17 cellular contexts compared by ENCODE assay signal in the genomic region with DNA sequence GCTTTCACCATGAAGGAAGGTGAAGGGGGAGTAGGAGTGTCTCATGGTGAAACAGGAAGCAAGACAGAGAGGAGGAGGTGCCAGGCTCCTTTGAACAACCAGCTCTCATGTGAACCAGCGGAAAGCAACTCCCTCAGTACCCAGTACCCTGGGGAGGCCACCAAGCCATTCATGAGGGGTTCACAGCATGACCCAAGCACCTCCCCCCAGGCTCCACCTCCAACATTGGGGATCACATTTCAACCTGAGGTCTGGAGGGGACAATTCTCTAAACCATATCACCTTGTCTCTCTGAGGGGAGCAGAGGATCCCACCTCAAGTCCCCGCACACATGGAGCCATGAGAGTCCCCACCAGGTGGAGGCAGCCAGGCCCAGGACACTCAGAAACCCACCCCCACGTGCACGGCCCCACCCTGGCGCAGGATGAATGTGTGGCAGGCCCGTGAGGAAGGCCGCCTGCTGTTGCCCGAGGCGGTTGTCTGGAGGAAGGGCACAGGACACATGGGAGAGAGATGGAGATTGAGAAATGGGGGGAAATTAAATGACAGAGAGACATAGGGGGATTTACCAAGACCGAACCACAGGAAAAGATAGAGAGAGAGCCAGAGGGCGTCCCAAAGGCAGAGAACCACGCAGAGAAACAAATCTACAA.
DNase-seq lines count a peak whose midpoint lies in the region; ATAC-seq and TF ChIP-seq lines count a peak whose summit lies in the region.
"Had no signal": no experiment of that assay in that cellular context is flagged by ENCODE, and none has a peak within 500 bp of the region (broad histone marks: within the 10 kb centered on the region; RNA-seq: fewer than 3 reads in every experiment).

No MANE protein-coding gene starts in this region.

- H3K27me3 ChIP-seq in SK-N-SH (ENCODE audit: insufficient read depth): no peaks in the 10 kb centered on the region
- H3K27me3 ChIP-seq in DND-41 (ENCODE audit: insufficient read depth, low read length, poor library complexity): peaks cover 14% of the 10 kb centered on the region
- no peaks in the 10 kb centered on the region for H3K27me3 ChIP-seq in iPS-18a (ENCODE audit: control insufficient read depth, insufficient read depth, low read length)

- 43% methylated on average over 10 of the region's 12 CpGs for WGBS in SK-N-SH (ENCODE audit: low lambda C conversion rate)

- H3K4me3 ChIP-seq in SK-N-SH (ENCODE audit: low read depth in 2 of 2, low read length in 1 of 2): no peak overlapping the region
- H3K4me3 ChIP-seq in DND-41 (ENCODE audit: low read depth in 1 of 2, low read length in 2 of 2): no peak overlapping the region
- H3K4me3 ChIP-seq in iPS-18a (ENCODE audit: low read length): peak overlapping the region; percentile 8
- H3K4me3 ChIP-seq: breast epithelium, psoas muscle had no signal

- no peak overlapping the region; a peak in 1 of 4 replicates for H3K27ac ChIP-seq in SK-N-SH (ENCODE audit: low read depth in 2 of 2, low read length in 1 of 2)
- H3K27ac ChIP-seq in DND-41 (ENCODE audit: low read length): no peak overlapping the region
- H3K27ac ChIP-seq in iPS-18a (ENCODE audit: low read length): no peak overlapping the region
- H3K27ac ChIP-seq: breast epithelium, HL-60, psoas muscle had no signal

- H4K20me1 ChIP-seq in SK-N-SH (ENCODE audit: insufficient read depth) (no peaks in the 10 kb centered on the region), DND-41 (ENCODE audit: insufficient read depth, low read length) (no peaks in the 10 kb centered on the region)

- no peak for TF ChIP-seq RAD21 in SK-N-SH (IDR thresholded peaks at IDR 0.05; ENCODE audit: low read length)

- no peaks in the 10 kb centered on the region for H3K79me2 ChIP-seq in SK-N-SH (ENCODE audit: insufficient read depth)
- no peaks in the 10 kb centered on the region for H3K79me2 ChIP-seq in DND-41 (ENCODE audit: insufficient read depth, low read length)

- TF ChIP-seq CTCF in SK-N-SH (IDR thresholded peaks at IDR 0.05) (no peak), DND-41 (IDR thresholded peaks at IDR 0.05; ENCODE audit: borderline replicate concordance, extremely low read depth, low read length, poor library complexity, severe bottlenecking) (no peak)

- CTCF ChIA-PET in SK-N-SH (lab: Yijun Ruan, JAX): no interaction called here

- no peak overlapping the region for H3K9ac ChIP-seq in SK-N-SH
- no peak overlapping the region for H3K9ac ChIP-seq in DND-41 (ENCODE audit: low read depth, low read length)
- H3K9ac ChIP-seq in iPS-18a (ENCODE audit: low read length): no peak overlapping the region

- no peaks in the 10 kb centered on the region for H3K9me2 ChIP-seq in SK-N-SH

- ATAC-seq in SK-N-SH treated with all-trans-retinoic acid at 6 μM for 48 hours: no peak
- peak; percentile 69; the same call in 2 of the 3 replicates for ATAC-seq in DND-41 (ENCODE audit: insufficient read depth, low read depth)
- ATAC-seq in GM21528 (IDR thresholded peaks at IDR 0.05; ENCODE audit: low FRiP score, unreplicated experiment): no peak
- no peak for ATAC-seq in GM18502 (IDR thresholded peaks at IDR 0.05; ENCODE audit: poor library complexity, unreplicated experiment)
- ATAC-seq: psoas muscle had no signal

- H2AFZ ChIP-seq in SK-N-SH (ENCODE audit: low read depth) (no peak overlapping the region), DND-41 (ENCODE audit: low read depth, low read length) (no peak overlapping the region)

- no peaks in the 10 kb centered on the region for H3F3A ChIP-seq in SK-N-SH (replicated peaks; ENCODE audit: insufficient read depth)

- DNase-seq in SK-N-SH (peak; percentile 50), DND-41 (peak; percentile 21), NCI-H69 (lab: John Stamatoyannopoulos, UW) (peak; percentile 77), SKM-1 (lab: John Stamatoyannopoulos, UW; ENCODE audit: unreplicated experiment) (no peak)
- DNase-seq: activated gamma-delta T cell; effector CD4-positive, alpha-beta T cell; EL; hypothalamus; naive B cell; NCI-H1930; psoas muscle had no signal

- H3K36me3 ChIP-seq in SK-N-SH (replicated peaks in 1 of 2; ENCODE audit: control insufficient read depth in 1 of 2, insufficient read depth in 2 of 2, low read length in 1 of 2) (no peaks in the 10 kb centered on the region), DND-41 (ENCODE audit: insufficient read depth, low read length) (no peaks in the 10 kb centered on the region), iPS-18a (ENCODE audit: control insufficient read depth, low read depth, low read length) (no peaks in the 10 kb centered on the region)
- H3K36me3 ChIP-seq: breast epithelium had no signal

- no peak for TF ChIP-seq EP300 in SK-N-SH (IDR thresholded peaks at IDR 0.05; ENCODE audit: borderline replicate concordance in 1 of 2, low read depth in 1 of 2, low read length in 1 of 2)

- H3K9me3 ChIP-seq in SK-N-SH: no peaks in the 10 kb centered on the region
- H3K9me3 ChIP-seq in DND-41 (ENCODE audit: insufficient read depth, low read length, severe bottlenecking): no peaks in the 10 kb centered on the region
- H3K9me3 ChIP-seq in iPS-18a (ENCODE audit: control insufficient read depth, low read depth, low read length): no peaks in the 10 kb centered on the region
- H3K9me3 ChIP-seq: breast epithelium, psoas muscle had no signal

- H3K4me2 ChIP-seq in SK-N-SH (no peak overlapping the region), DND-41 (ENCODE audit: insufficient read depth, low read length) (no peak overlapping the region)

- POLR2A ChIA-PET in SK-N-SH (lab: Yijun Ruan, JAX): no interaction called here

- H3K4me1 ChIP-seq in SK-N-SH (ENCODE audit: control insufficient read depth in 1 of 2, insufficient read depth in 2 of 2, low read depth in 1 of 2, low read length in 1 of 2) (peaks cover 0 to 6% of the 10 kb centered on the region in 2 experiments; a peak in 1 of 4 replicates), DND-41 (ENCODE audit: insufficient read depth, low read length) (no peaks in the 10 kb centered on the region), iPS-18a (ENCODE audit: control insufficient read depth, low read depth, low read length) (peaks cover 17% of the 10 kb centered on the region)
- H3K4me1 ChIP-seq: breast epithelium, psoas muscle had no signal

TF ChIP-seq in SK-N-SH, 30 proteins besides CTCF, POLR2A, EP300 and RAD21 (continues in another document):
- TF ChIP-seq NRF1 (IDR thresholded peaks at IDR 0.05; ENCODE audit: low read depth, low read length): no peak
- no peak for TF ChIP-seq TCF12 (IDR thresholded peaks at IDR 0.05)
- TF ChIP-seq, protein P1, sequence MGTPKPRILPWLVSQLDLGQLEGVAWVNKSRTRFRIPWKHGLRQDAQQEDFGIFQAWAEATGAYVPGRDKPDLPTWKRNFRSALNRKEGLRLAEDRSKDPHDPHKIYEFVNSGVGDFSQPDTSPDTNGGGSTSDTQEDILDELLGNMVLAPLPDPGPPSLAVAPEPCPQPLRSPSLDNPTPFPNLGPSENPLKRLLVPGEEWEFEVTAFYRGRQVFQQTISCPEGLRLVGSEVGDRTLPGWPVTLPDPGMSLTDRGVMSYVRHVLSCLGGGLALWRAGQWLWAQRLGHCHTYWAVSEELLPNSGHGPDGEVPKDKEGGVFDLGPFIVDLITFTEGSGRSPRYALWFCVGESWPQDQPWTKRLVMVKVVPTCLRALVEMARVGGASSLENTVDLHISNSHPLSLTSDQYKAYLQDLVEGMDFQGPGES (IDR thresholded peaks at IDR 0.05; ENCODE audit: low read depth, low read length): no peak
- TF ChIP-seq, protein P2, sequence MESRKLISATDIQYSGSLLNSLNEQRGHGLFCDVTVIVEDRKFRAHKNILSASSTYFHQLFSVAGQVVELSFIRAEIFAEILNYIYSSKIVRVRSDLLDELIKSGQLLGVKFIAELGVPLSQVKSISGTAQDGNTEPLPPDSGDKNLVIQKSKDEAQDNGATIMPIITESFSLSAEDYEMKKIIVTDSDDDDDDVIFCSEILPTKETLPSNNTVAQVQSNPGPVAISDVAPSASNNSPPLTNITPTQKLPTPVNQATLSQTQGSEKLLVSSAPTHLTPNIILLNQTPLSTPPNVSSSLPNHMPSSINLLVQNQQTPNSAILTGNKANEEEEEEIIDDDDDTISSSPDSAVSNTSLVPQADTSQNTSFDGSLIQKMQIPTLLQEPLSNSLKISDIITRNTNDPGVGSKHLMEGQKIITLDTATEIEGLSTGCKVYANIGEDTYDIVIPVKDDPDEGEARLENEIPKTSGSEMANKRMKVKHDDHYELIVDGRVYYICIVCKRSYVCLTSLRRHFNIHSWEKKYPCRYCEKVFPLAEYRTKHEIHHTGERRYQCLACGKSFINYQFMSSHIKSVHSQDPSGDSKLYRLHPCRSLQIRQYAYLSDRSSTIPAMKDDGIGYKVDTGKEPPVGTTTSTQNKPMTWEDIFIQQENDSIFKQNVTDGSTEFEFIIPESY (IDR thresholded peaks at IDR 0.05; ENCODE audit: borderline replicate concordance, low read depth): no peak

TF ChIP-seq in SK-N-SH treated with all-trans-retinoic acid at 6 μM for 48 hours, 23 proteins besides CTCF, POLR2A, EP300 and RAD21:
- TF ChIP-seq CSDC2 (CRISPR knock-in tag; IDR thresholded peaks at IDR 0.05): no peak
- no peak for TF ChIP-seq ZNF70 (CRISPR knock-in tag; IDR thresholded peaks at IDR 0.05)
- no peak for TF ChIP-seq TCF4 (CRISPR knock-in tag; IDR thresholded peaks at IDR 0.05; ENCODE audit: borderline replicate concordance)
- no peak for TF ChIP-seq OSR1 (CRISPR knock-in tag; IDR thresholded peaks at IDR 0.05)
- TF ChIP-seq, protein P3, sequence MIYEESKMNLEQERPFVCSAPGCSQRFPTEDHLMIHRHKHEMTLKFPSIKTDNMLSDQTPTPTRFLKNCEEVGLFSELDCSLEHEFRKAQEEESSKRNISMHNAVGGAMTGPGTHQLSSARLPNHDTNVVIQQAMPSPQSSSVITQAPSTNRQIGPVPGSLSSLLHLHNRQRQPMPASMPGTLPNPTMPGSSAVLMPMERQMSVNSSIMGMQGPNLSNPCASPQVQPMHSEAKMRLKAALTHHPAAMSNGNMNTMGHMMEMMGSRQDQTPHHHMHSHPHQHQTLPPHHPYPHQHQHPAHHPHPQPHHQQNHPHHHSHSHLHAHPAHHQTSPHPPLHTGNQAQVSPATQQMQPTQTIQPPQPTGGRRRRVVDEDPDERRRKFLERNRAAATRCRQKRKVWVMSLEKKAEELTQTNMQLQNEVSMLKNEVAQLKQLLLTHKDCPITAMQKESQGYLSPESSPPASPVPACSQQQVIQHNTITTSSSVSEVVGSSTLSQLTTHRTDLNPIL (CRISPR knock-in tag; IDR thresholded peaks at IDR 0.05; ENCODE audit: low read depth): no peak
- TF ChIP-seq ZFP3 (CRISPR knock-in tag; IDR thresholded peaks at IDR 0.05): no peak
